In the genomic region with DNA sequence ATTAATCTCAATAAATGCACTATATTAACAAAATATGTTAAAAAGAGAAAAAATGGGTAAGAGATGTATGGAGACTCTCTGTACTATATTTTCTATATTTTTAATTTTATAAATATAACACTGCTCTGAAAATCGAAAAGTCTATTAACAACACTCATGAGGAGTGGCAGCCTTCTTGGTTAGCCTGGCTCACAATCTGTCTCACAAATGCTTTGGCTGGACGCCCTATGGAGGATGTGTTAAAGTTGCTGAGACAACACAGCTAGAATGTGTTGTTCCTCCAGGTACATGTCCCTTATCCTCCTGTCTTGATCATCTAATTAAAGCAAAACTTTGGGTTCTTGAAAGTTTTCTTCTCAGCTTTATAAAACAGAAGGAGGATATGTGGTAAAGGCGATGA, we compare ENCODE assay signal across 17 cellular contexts.
DNase-seq lines count a peak whose midpoint lies in the region; ATAC-seq and TF ChIP-seq lines count a peak whose summit lies in the region.
"Had no signal": no experiment of that assay in that cellular context is flagged by ENCODE, and none has a peak within 500 bp of the region (broad histone marks: within the 10 kb centered on the region; RNA-seq: fewer than 3 reads in every experiment).

No MANE protein-coding gene starts in this region.

- H3K27me3 ChIP-seq in SU-DHL-6 (ENCODE audit: low read length): no peaks in the 10 kb centered on the region
- H3K27me3 ChIP-seq in osteoblast (ENCODE audit: insufficient read depth, low read length): no peaks in the 10 kb centered on the region
- H3K27me3 ChIP-seq: BE2C, BLaER1 had no signal

- H3K9ac ChIP-seq in SU-DHL-6 (ENCODE audit: low read length): no peak overlapping the region
- H3K9ac ChIP-seq: BLaER1 had no signal

- no peaks in the 10 kb centered on the region for H3K9me2 ChIP-seq in SU-DHL-6 (replicated peaks; ENCODE audit: insufficient read depth, low read length)

- H3K4me3 ChIP-seq in LNCaP clone FGC (ENCODE audit: low read depth, low read length) (no peak overlapping the region), SU-DHL-6 (ENCODE audit: insufficient read depth, low read length, poor library complexity, severe bottlenecking) (no peak overlapping the region), osteoblast (ENCODE audit: insufficient read depth, low read length) (no peak overlapping the region)
- H3K4me3 ChIP-seq: BLaER1 had no signal

- H3K27ac ChIP-seq in SU-DHL-6 (ENCODE audit: low read depth, low read length) (no peak overlapping the region), osteoblast (ENCODE audit: low read depth, low read length) (no peak overlapping the region)
- H3K27ac ChIP-seq: BLaER1 had no signal

- H3K36me3 ChIP-seq in SU-DHL-6 (ENCODE audit: low read length): no peaks in the 10 kb centered on the region
- H3K36me3 ChIP-seq in osteoblast (ENCODE audit: insufficient read depth, low read length): no peaks in the 10 kb centered on the region
- H3K36me3 ChIP-seq: BE2C, BLaER1 had no signal

- no peaks in the 10 kb centered on the region for H3K79me2 ChIP-seq in SU-DHL-6 (ENCODE audit: insufficient read depth, low read length)
- H3K79me2 ChIP-seq in osteoblast (ENCODE audit: insufficient read depth, low read length): no peaks in the 10 kb centered on the region

- DNase-seq in LNCaP clone FGC (ENCODE audit: low read depth) (peak; percentile 10), osteoblast (ENCODE audit: insufficient read length, low spot score, missing footprints) (peak; percentile 11)
- DNase-seq: 8988T; ACHN; BE2C; C1 segment of cervical spinal cord; CD4-positive, alpha-beta memory T cell; CD4-positive, CD25-positive, alpha-beta regulatory T cell; CD8-positive, alpha-beta memory T cell; COR-L47; DMS79 treated with DMSO at 0.1 percent for 48 hours; GF-D8 had no signal

- H4K20me1 ChIP-seq in SU-DHL-6 (ENCODE audit: low read depth, low read length) (no peaks in the 10 kb centered on the region), osteoblast (ENCODE audit: insufficient read depth, low read length) (no peaks in the 10 kb centered on the region)
- H4K20me1 ChIP-seq: BLaER1 had no signal

- H3F3A ChIP-seq in SU-DHL-6 (ENCODE audit: insufficient read depth): no peaks in the 10 kb centered on the region

- no peaks in the 10 kb centered on the region for H3K4me1 ChIP-seq in osteoblast (ENCODE audit: insufficient read depth, low read length)
- H3K4me1 ChIP-seq: BE2C, BLaER1 had no signal

- no peaks in the 10 kb centered on the region for H3K9me3 ChIP-seq in SU-DHL-6 (ENCODE audit: insufficient read depth, low read length)
- H3K9me3 ChIP-seq in osteoblast (ENCODE audit: low read depth, low read length): peaks cover 2% of the 10 kb centered on the region
- H3K9me3 ChIP-seq: BE2C, BLaER1 had no signal

- H3K4me2 ChIP-seq in SU-DHL-6 (ENCODE audit: low read depth, low read length, poor library complexity, severe bottlenecking) (no peak overlapping the region), osteoblast (ENCODE audit: insufficient read depth, low read length) (no peak overlapping the region)
- H3K4me2 ChIP-seq: BLaER1 had no signal

- TF ChIP-seq CTCF in LNCaP clone FGC (IDR thresholded peaks at IDR 0.05; ENCODE audit: control insufficient read depth, extremely low read depth, insufficient read depth) (no peak), SU-DHL-6 (IDR thresholded peaks at IDR 0.05; ENCODE audit: insufficient read depth, low read length, poor library complexity, severe bottlenecking) (no peak), osteoblast (IDR thresholded peaks at IDR 0.05; ENCODE audit: extremely low read depth, low read depth, low read length) (no peak)

- H2AFZ ChIP-seq in SU-DHL-6 (ENCODE audit: low read depth, low read length, severe bottlenecking) (peak overlapping the region; percentile 13), osteoblast (ENCODE audit: low read length) (no peak overlapping the region)

- no peak for ATAC-seq in GM21723 (IDR thresholded peaks at IDR 0.05; ENCODE audit: unreplicated experiment)
- ATAC-seq in HG03442 (IDR thresholded peaks at IDR 0.05; ENCODE audit: unreplicated experiment): no peak
- ATAC-seq in HG02678 (IDR thresholded peaks at IDR 0.05; ENCODE audit: unreplicated experiment): no peak
